1 cellular context compared by ENCODE assay signal in the genomic region with DNA sequence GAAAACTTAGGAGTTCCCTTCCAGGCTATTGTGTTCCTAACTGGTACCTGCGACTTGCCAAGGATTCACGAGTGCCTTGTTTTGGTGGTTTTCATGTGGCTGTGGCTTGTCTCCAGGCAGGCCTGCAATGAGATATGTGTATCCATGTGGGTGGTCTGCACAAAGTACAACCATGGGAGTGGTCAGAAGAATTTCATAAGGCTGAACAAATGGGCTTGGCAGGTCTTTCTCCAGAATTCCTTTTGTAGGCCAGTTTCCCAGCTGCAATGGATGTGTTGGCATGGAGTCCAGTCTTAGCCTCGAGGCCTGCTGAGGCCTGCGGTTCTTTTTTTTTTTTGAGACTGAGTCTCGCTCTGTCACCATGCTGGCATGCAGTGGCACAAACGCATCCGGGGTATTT.
TF ChIP-seq lines count a peak whose summit lies in the region.

No MANE protein-coding gene starts in this region.

TF ChIP-seq in H1, 55 proteins besides CTCF, POLR2A, EP300 and RAD21:
- TF ChIP-seq RBBP5 (IDR thresholded peaks at IDR 0.05; ENCODE audit: borderline replicate concordance, low read depth, low read length), result no peak
- TF ChIP-seq HDAC6 (IDR thresholded peaks at IDR 0.05; ENCODE audit: low read depth, low read length), result no peak
- TF ChIP-seq NRF1 (IDR thresholded peaks at IDR 0.05; ENCODE audit: low read depth, low read length), result no peak
- no peak for TF ChIP-seq SP2 (IDR thresholded peaks at IDR 0.05; ENCODE audit: low read length)
- no peak for TF ChIP-seq FOSL1 (IDR thresholded peaks at IDR 0.05; ENCODE audit: insufficient read depth, low read depth, low read length)
- no peak for TF ChIP-seq EZH2 (IDR thresholded peaks at IDR 0.05; ENCODE audit: low read depth, low read length, severe bottlenecking)
- no peak for TF ChIP-seq CTBP2 (IDR thresholded peaks at IDR 0.05; ENCODE audit: borderline replicate concordance, insufficient read depth, insufficient read length, low read length)
- TF ChIP-seq CHD1 (IDR thresholded peaks at IDR 0.05; ENCODE audit: low read depth, low read length), result no peak
- TF ChIP-seq, protein P1, sequence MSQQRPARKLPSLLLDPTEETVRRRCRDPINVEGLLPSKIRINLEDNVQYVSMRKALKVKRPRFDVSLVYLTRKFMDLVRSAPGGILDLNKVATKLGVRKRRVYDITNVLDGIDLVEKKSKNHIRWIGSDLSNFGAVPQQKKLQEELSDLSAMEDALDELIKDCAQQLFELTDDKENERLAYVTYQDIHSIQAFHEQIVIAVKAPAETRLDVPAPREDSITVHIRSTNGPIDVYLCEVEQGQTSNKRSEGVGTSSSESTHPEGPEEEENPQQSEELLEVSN (IDR thresholded peaks at IDR 0.05), result no peak
- TF ChIP-seq TAF7 (optimal IDR thresholded peaks at IDR 0.05; ENCODE audit: borderline replicate concordance, low read depth, low read length), result no peak
- no peak for TF ChIP-seq SIRT6 (IDR thresholded peaks at IDR 0.05; ENCODE audit: low read length)
